In the genomic region with DNA sequence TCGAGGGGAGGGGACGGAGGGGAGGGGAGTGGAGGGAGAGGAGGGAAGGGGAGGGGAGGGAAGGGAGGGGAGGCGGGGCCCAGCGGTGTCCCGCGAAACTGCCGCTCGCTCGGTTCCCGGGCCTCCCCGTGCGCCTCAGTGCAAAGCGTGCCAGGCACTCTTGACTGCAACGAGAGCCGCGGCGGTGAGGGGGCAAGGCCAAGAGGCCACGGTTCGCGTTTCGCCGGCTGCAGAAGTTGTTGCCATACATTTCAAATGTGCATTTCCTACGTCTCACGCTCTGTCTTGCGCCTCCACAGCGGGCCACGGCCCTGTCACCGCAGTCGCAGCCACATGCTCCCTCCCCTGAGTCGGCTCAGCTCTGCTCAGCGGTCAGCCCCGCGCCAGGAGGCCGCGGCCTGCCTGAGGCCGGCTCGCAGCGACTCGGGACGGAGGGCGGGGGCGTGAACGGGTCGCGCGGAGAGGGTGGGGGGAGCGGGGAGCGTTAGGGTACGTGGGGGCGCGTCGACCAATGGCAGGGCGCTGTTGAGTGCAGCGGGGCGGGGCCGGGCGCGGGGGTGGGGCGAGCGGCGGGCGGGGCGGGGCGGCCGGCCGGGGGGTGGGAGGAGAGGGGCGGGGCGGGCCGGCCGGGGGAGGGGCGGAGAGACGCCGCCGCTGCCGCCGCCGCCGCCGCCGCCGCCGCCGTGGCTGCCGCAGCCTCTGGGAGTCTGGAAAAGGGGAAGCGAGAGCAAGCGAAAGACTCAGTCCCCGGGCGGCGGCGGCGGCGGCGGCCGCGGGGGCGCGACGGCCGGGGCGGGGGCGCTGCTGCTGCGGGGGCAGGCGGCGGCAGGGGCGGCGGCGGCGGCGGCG, we compare ENCODE assay signal across 8 cellular contexts. TPM values are rescaled to one million over a fixed set of nuclear protein-coding genes. Genes with fewer than 3 reads are reported as not detected.
DNase-seq lines count a peak whose midpoint lies in the region; ATAC-seq and TF ChIP-seq lines count a peak whose summit lies in the region.

A gene (plus strand): TSS at position 678 of the 849 bp plus-strand sequence. CDS start 185 bp downstream, outside the sequence.

- ATAC-seq in DND-41 (ENCODE audit: insufficient read depth, low read depth), result peak; percentile 79
- peak; percentile 65 for ATAC-seq in stimulated activated naive CD8-positive, alpha-beta T cell treated with anti-CD3 and anti-CD28 coated beads, Interleukin-15, Interleukin-2, amounts not matched to agents 100 U/mL and 50 U/mL, for 24 hours

- H3K4me1 ChIP-seq in DND-41 (ENCODE audit: insufficient read depth, low read length) (peaks cover 25% of the 10 kb centered on the region), GM23248 (ENCODE audit: insufficient read depth) (peaks cover 8% of the 10 kb centered on the region; the same call in 1 of the 2 replicates)

- H3K79me2 ChIP-seq in DND-41 (ENCODE audit: insufficient read depth, low read length) (no peaks in the 10 kb centered on the region; the same call in 1 of the 2 replicates), GM23248 (ENCODE audit: insufficient read depth) (peaks cover 11% of the 10 kb centered on the region; the same call in 1 of the 2 replicates)

- H3K9me3 ChIP-seq in DND-41 (ENCODE audit: insufficient read depth, low read length, severe bottlenecking) (no peaks in the 10 kb centered on the region), GM23248 (ENCODE audit: low read depth) (no peaks in the 10 kb centered on the region)

- no peaks in the 10 kb centered on the region for H3K9me2 ChIP-seq in GM23248 (ENCODE audit: insufficient read depth)

- H2AFZ ChIP-seq in DND-41 (ENCODE audit: low read depth, low read length), result peak within 1 kb of the TSS; percentile 70
- H2AFZ ChIP-seq in GM23248, result peak within 1 kb of the TSS; percentile 100

- peak within 1 kb of the TSS; percentile 93 for H3K4me3 Mint-ChIP-seq in nephron progenitor cell

- 0 to 1% methylated on average over 26 to 91 of the region's 110 CpGs for WGBS in GM23248 (ENCODE audit: low coverage in 1 of 2, low lambda C conversion rate in 2 of 2, missing lambda C conversion rate in 2 of 2), 2 experiments

- H3K36me3 ChIP-seq in DND-41 (ENCODE audit: insufficient read depth, low read length), result peaks cover 18% of the 10 kb centered on the region
- no peaks in the 10 kb centered on the region for H3K36me3 ChIP-seq in GM23248 (ENCODE audit: low read depth)

- peaks cover 30% of the 10 kb centered on the region for H3K4me1 Mint-ChIP-seq in nephron progenitor cell

- H3K4me3 ChIP-seq in DND-41 (ENCODE audit: low read depth in 1 of 2, low read length in 2 of 2) (peak within 1 kb of the TSS; percentile 51 to 71; a peak in 3 of 4 replicates), GM23248 (peak within 1 kb of the TSS; percentile 98), fibroblast of pulmonary artery (replicated peaks; ENCODE audit: low read depth, low read length) (peak within 1 kb of the TSS; percentile 80)

- peak within 1 kb of the TSS; percentile 63 for H3K9ac ChIP-seq in DND-41 (ENCODE audit: low read depth, low read length)
- peak within 1 kb of the TSS; percentile 82 for H3K9ac ChIP-seq in GM23248

- no peak for TF ChIP-seq CTCF in DND-41 (IDR thresholded peaks at IDR 0.05; ENCODE audit: borderline replicate concordance, extremely low read depth, low read length, poor library complexity, severe bottlenecking)
- TF ChIP-seq CTCF in fibroblast of pulmonary artery (IDR thresholded peaks at IDR 0.05; ENCODE audit: low read length, missing control alignments), result no peak
- no peak for TF ChIP-seq CTCF in nephron progenitor cell (IDR thresholded peaks at IDR 0.05)

- H3K27me3 Mint-ChIP-seq in nephron progenitor cell (ENCODE audit: low read depth, poor library complexity), result peaks cover 35% of the 10 kb centered on the region

- H3K27me3 ChIP-seq in DND-41 (ENCODE audit: insufficient read depth, low read length, poor library complexity) (no peaks in the 10 kb centered on the region), GM23248 (replicated peaks; ENCODE audit: insufficient read depth) (peaks cover 11% of the 10 kb centered on the region)

- H3K4me2 ChIP-seq in DND-41 (ENCODE audit: insufficient read depth, low read length) (peak within 1 kb of the TSS; percentile 90), GM23248 (ENCODE audit: unreplicated experiment) (peak within 1 kb of the TSS; percentile 99)

- no peaks in the 10 kb centered on the region for H3F3A ChIP-seq in GM23248 (ENCODE audit: insufficient read depth)

- in situ Hi-C loops in GM23248 (cut with MboI), result no loop called here

- H4K20me1 ChIP-seq in DND-41 (ENCODE audit: insufficient read depth, low read length) (no peaks in the 10 kb centered on the region), GM23248 (ENCODE audit: insufficient read depth) (no peaks in the 10 kb centered on the region)

- H3K27ac ChIP-seq in DND-41 (ENCODE audit: low read length), result peak within 1 kb of the TSS; percentile 79
- peak within 1 kb of the TSS; percentile 76 for H3K27ac ChIP-seq in GM23248

- H3K36me3 Mint-ChIP-seq in nephron progenitor cell (ENCODE audit: low read depth), result peaks cover 23% of the 10 kb centered on the region

- peaks cover 8% of the 10 kb centered on the region for H3K9me3 Mint-ChIP-seq in nephron progenitor cell

- no peak within 1 kb of the TSS for H3K27ac Mint-ChIP-seq in nephron progenitor cell

- DNase-seq in DND-41 (peak; percentile 88), GM23248 (peak; percentile 97), Kasumi-1 (lab: John Stamatoyannopoulos, UW) (peak; percentile 73 to 80), SHP77 treated with DMSO at 0.1 percent for 48 hours (lab: John Stamatoyannopoulos, UW) (peak; percentile 23), fibroblast of pulmonary artery (ENCODE audit: low read depth) (peak; percentile 90), nephron progenitor cell (peak; percentile 94)
- DNase-seq in activated effector memory CD4-positive, alpha-beta T cell treated with Interleukin-2 at 50 U/mL for 16 hours, result peak; percentile 80
- peak; percentile 89 for DNase-seq in stimulated activated naive CD8-positive, alpha-beta T cell treated with anti-CD3 and anti-CD28 coated beads, Interleukin-15, Interleukin-2, amounts not matched to agents 100 U/mL and 50 U/mL, for 24 hours

RNA-seq across cellular contexts. Expression of the gene that starts here (rescaled TPM):
- 77.1 and 77.9 TPM in 2 replicates for total RNA-seq in GM23248 (2014; rRNA removed; shearing (Covaris generic))
- 74.4 and 76.3 TPM in 2 replicates for polyA plus RNA-seq in GM23248 (2016; fragmentation: Nextera tagmentation; extraction: Ambion mirVana)

Comparison
In these comparisons a context has a peak if more than half of its experiments do, and no peak if none do; other contexts are left out.
1. Peak in every context shown above with its lines: DNase-seq, ATAC-seq, H3K4me3 ChIP-seq and H3K27ac ChIP-seq.
2. DNase-seq: peak in every context shown above with its lines; median percentile 97 in GM23248; 94 in nephron progenitor cell; 90 in fibroblast of pulmonary artery; 89 in stimulated activated naive CD8-positive, alpha-beta T cell treated with anti-CD3 and anti-CD28 coated beads, Interleukin-15, Interleukin-2, amounts not matched to agents 100 U/mL and 50 U/mL, for 24 hours; 88 in DND-41; 80 in activated effector memory CD4-positive, alpha-beta T cell treated with Interleukin-2 at 50 U/mL for 16 hours; 76 in Kasumi-1; 23 in SHP77 treated with DMSO at 0.1 percent for 48 hours.